ENCODE assay signal across 20 cellular contexts in genomic region chr11:2889399-2890273, GRCh38. TPM values are rescaled to one million over a fixed set of nuclear protein-coding genes. Genes with fewer than 3 reads are reported as not detected.
DNase-seq lines count a peak whose midpoint lies in the region; ATAC-seq, FAIRE-seq and TF ChIP-seq lines count a peak whose summit lies in the region.
"Had no signal": no experiment of that assay in that cellular context is flagged by ENCODE, and none has a peak within 500 bp of the region (broad histone marks: within the 10 kb centered on the region; RNA-seq: fewer than 3 reads in every experiment).

No MANE protein-coding gene starts in this region.

- peaks cover 0 to 1% of the 10 kb centered on the region in 2 donors for H3K36me3 Mint-ChIP-seq in CD4-positive, alpha-beta memory T cell
- H3K36me3 Mint-ChIP-seq: natural killer cell had no signal

- peaks cover 4 to 50% (median 31%) of the 10 kb centered on the region in 4 donors for H3K4me1 Mint-ChIP-seq in CD4-positive, alpha-beta memory T cell

- FAIRE-seq in K562 (lab: Jason Lieb, UNC), result no peak
- FAIRE-seq: bronchial epithelial cell, GM12878, pancreas had no signal

- peaks cover 0 to 1% (median 0%) of the 10 kb centered on the region in 8 donors for H3K9me3 Mint-ChIP-seq in CD4-positive, alpha-beta memory T cell
- H3K9me3 Mint-ChIP-seq: activated T-cell treated with anti-CD3 and anti-CD28 coated beads, Interleukin-2, amount 50 U/mL, for 4 hours; effector memory CD8-positive, alpha-beta T cell; natural killer cell had no signal

- H3K27ac Mint-ChIP-seq in CD4-positive, alpha-beta memory T cell, result peak overlapping the region in 6 of 7 donors; percentile 15 to 89 (median 31)
- H3K27ac Mint-ChIP-seq: natural killer cell had no signal

- H3K4me2 ChIP-seq in K562 (ENCODE audit: insufficient read depth, low read length) (no peak overlapping the region), neuronal stem cell (ENCODE audit: insufficient read depth, low read length, poor library complexity, severe bottlenecking) (no peak overlapping the region)
- H3K4me2 ChIP-seq: hepatocyte had no signal

- peaks cover 42% of the 10 kb centered on the region for H3K4me1 ChIP-seq in CD4-positive, alpha-beta memory T cell (ENCODE audit: insufficient read depth, low read length)
- peaks cover 37 to 73% of the 10 kb centered on the region in 2 experiments for H3K4me1 ChIP-seq in K562 (replicated peaks in 1 of 2; ENCODE audit: control insufficient read depth in 2 of 2, insufficient read depth in 2 of 2, low read length in 2 of 2)
- H3K4me1 ChIP-seq in neuronal stem cell (ENCODE audit: control insufficient read depth in 2 of 2, insufficient read depth in 1 of 2, low read depth in 1 of 2, low read length in 2 of 2), result peaks cover 25 to 33% of the 10 kb centered on the region in 2 donors
- H3K4me1 ChIP-seq in tibial nerve, result peaks cover 0 to 56% (median 25%) of the 10 kb centered on the region in 4 donors

- H3K4ac ChIP-seq in neuronal stem cell (ENCODE audit: low read length), result peak overlapping the region; percentile 97

- CTCF ChIA-PET in CD4-positive, alpha-beta memory T cell (lab: Charles Lee; ENCODE audit: partially characterized antibody), result interaction anchor here (0.9 to 12.7 kb wide), 13 partner anchors 9 to 458 kb away, joined by 3 to 303 read pairs (median 6); partner anchors contain the start of gene PHLDA2
- CTCF ChIA-PET in K562 (lab: Yijun Ruan, JAX; ENCODE audit: low intra/inter-chr PET ratio), result interaction anchor here (10.6 kb wide), 1 partner anchor 356 kb away, joined by 228 read pairs; no protein-coding TSS in a partner anchor

- POLR2A ChIA-PET in CD4-positive, alpha-beta memory T cell (lab: Charles Lee; ENCODE audit: partially characterized antibody), result interaction anchor here (2.7 kb wide), 1 partner anchor 357 kb away, joined by 17 read pairs; no protein-coding TSS in a partner anchor
- POLR2A ChIA-PET in K562 (lab: Yijun Ruan, JAX), result interaction anchor here (0.6 to 1.4 kb wide), 9 partner anchors 10 to 379 kb away, joined by 3 to 6 read pairs (median 3); partner anchors contain the start of genes KCNQ1OT1 and PHLDA2

- no peak for TF ChIP-seq RAD21 in K562 (CRISPR knock-in tag; conservative IDR thresholded peaks at IDR 0.05 in 1 of 2, IDR thresholded peaks at IDR 0.05 in 1 of 2)

- H3K18ac ChIP-seq in neuronal stem cell (ENCODE audit: low read length), result no peak overlapping the region

- H3K4me3 Mint-ChIP-seq in CD4-positive, alpha-beta memory T cell, result no peak overlapping the region
- H3K4me3 Mint-ChIP-seq: activated T-cell treated with anti-CD3 and anti-CD28 coated beads, Interleukin-2, amount 50 U/mL, for 4 hours; effector memory CD8-positive, alpha-beta T cell; natural killer cell had no signal

- H3K14ac ChIP-seq in neuronal stem cell (ENCODE audit: low read length), result no peak overlapping the region

- no peaks in the 10 kb centered on the region for H4K20me1 ChIP-seq in K562 (replicated peaks; ENCODE audit: control insufficient read depth, insufficient read depth, low read length)

- H3K36me3 ChIP-seq in CD4-positive, alpha-beta memory T cell (ENCODE audit: insufficient read depth, low read length), result no peaks in the 10 kb centered on the region
- no peaks in the 10 kb centered on the region for H3K36me3 ChIP-seq in K562 (ENCODE audit: control insufficient read depth, insufficient read depth, low read length)
- no peaks in the 10 kb centered on the region for H3K36me3 ChIP-seq in neuronal stem cell (replicated peaks in 1 of 2; ENCODE audit: control insufficient read depth in 2 of 2, insufficient read depth in 2 of 2, low read length in 2 of 2)
- H3K36me3 ChIP-seq in tibial nerve, result no peaks in the 10 kb centered on the region
- H3K36me3 ChIP-seq: pancreas had no signal

- peak overlapping the region; percentile 82 for H2BK120ac ChIP-seq in neuronal stem cell (ENCODE audit: low read depth, low read length)

- H3K4me3 ChIP-seq in CD4-positive, alpha-beta memory T cell (ENCODE audit: low read length in 2 of 2), result no peak overlapping the region
- H3K4me3 ChIP-seq in K562 (no peak overlapping the region), neuronal stem cell (ENCODE audit: low read length in 2 of 2) (no peak overlapping the region), tibial nerve (no peak overlapping the region)
- H3K4me3 ChIP-seq: coronary artery, GM12878, hepatocyte, pancreas had no signal

- H3K27ac ChIP-seq in C4-2B (peak overlapping the region; percentile 87), K562 (ENCODE audit: extremely low read depth, low read depth, low read length) (no peak overlapping the region), neuronal stem cell (replicated peaks; ENCODE audit: low read length) (no peak overlapping the region), tibial nerve (peak overlapping the region in 2 of 4 donors; percentile 5 to 79)
- H3K27ac ChIP-seq in CD4-positive, alpha-beta memory T cell (ENCODE audit: low read depth, low read length), result no peak overlapping the region
- H3K27ac ChIP-seq: coronary artery, foreskin keratinocyte had no signal

- no peak for TF ChIP-seq EP300 in K562 (IDR thresholded peaks at IDR 0.05; ENCODE audit: low read length)
- TF ChIP-seq EP300 in tibial nerve (IDR thresholded peaks at IDR 0.05), result no peak

- H3K79me2 ChIP-seq in K562 (ENCODE audit: control insufficient read depth, insufficient read depth, low read length), result no peaks in the 10 kb centered on the region

- H2AFZ ChIP-seq in K562 (ENCODE audit: low read depth, low read length) (peak overlapping the region; percentile 12), neuronal stem cell (ENCODE audit: low read length) (no peak overlapping the region)
- H2AFZ ChIP-seq: hepatocyte had no signal

- no peaks in the 10 kb centered on the region for H3K9me3 ChIP-seq in CD4-positive, alpha-beta memory T cell (ENCODE audit: control insufficient read depth in 1 of 2, low read length in 2 of 2)
- H3K9me3 ChIP-seq in K562 (replicated peaks; ENCODE audit: control insufficient read depth, insufficient read depth, low read depth, low read length) (no peaks in the 10 kb centered on the region), neuronal stem cell (replicated peaks in 1 of 2; ENCODE audit: control insufficient read depth in 2 of 2, insufficient read depth in 1 of 2, low read depth in 1 of 2, low read length in 2 of 2) (no peaks in the 10 kb centered on the region), tibial nerve (no peaks in the 10 kb centered on the region)
- H3K9me3 ChIP-seq: pancreas had no signal

- H4K8ac ChIP-seq in neuronal stem cell (ENCODE audit: low read depth, low read length), result no peak overlapping the region

- no peaks in the 10 kb centered on the region for H3K9me1 ChIP-seq in K562 (ENCODE audit: control insufficient read depth, insufficient read depth, low read length)

- H3K9ac ChIP-seq in K562 (ENCODE audit: insufficient read depth in 1 of 2, low read depth in 2 of 2, low read length in 2 of 2) (peak overlapping the region; percentile 55 to 84; a peak in 2 of 4 replicates), neuronal stem cell (ENCODE audit: low read depth, low read length, poor library complexity) (peak overlapping the region; percentile 37)

- TF ChIP-seq POLR2A in K562 (conservative IDR thresholded peaks at IDR 0.05) (no peak), tibial nerve (IDR thresholded peaks at IDR 0.05) (no peak)

- H2BK12ac ChIP-seq in neuronal stem cell (ENCODE audit: low read length), result peak overlapping the region; percentile 92

- peak overlapping the region; percentile 100 for H2BK15ac ChIP-seq in neuronal stem cell (ENCODE audit: low read length)

- peak overlapping the region; percentile 88 for H2BK5ac ChIP-seq in neuronal stem cell (ENCODE audit: low read length)

- H4K91ac ChIP-seq in neuronal stem cell (ENCODE audit: low read depth, low read length, poor library complexity), result peak overlapping the region; percentile 94

- TF ChIP-seq CTCF in C4-2B (conservative IDR thresholded peaks at IDR 0.05) (no peak), K562 (IDR thresholded peaks at IDR 0.05 in 2 of 3, conservative IDR thresholded peaks at IDR 0.05 in 1 of 3; ENCODE audit: insufficient read depth in 2 of 3, low read depth in 1 of 3, low read length in 3 of 3) (no peak), tibial nerve (IDR thresholded peaks at IDR 0.05) (no peak)

- no peak for ATAC-seq in K562
- ATAC-seq: activated T-cell treated with anti-CD3 and anti-CD28 coated beads, Interleukin-2, amount 50 U/mL, for 4 hours; effector memory CD8-positive, alpha-beta T cell; GM12878; natural killer cell had no signal

- H3K23ac ChIP-seq in neuronal stem cell (ENCODE audit: low read depth, low read length, poor library complexity), result peak overlapping the region; percentile 17

- BruUV-seq in K562 (replicated peaks; lab: Mats Ljungman, UMichigan), result no TSS peak

- WGBS in K562 (ENCODE audit: insufficient coverage, low coverage, missing lambda C conversion rate), result 72% methylated on average over 16 of the region's 16 CpGs
- no CpG with 5 or more reads among the region's 16 CpGs for WGBS in neuronal stem cell (ENCODE audit: extremely low coverage in 2 of 2, insufficient read length in 2 of 2, insufficient replicate concordance in 1 of 2), 2 donors
- WGBS in tibial nerve, 2 donors, result 88 to 90% methylated on average over 11 to 16 of the region's 16 CpGs

- in situ Hi-C loops in K562 (cut with MboI), result loop anchor here (5.0 kb wide), 1 partner anchor 357 kb away; no protein-coding TSS in a partner anchor

- no peaks in the 10 kb centered on the region for H3K27me3 Mint-ChIP-seq in CD4-positive, alpha-beta memory T cell
- H3K27me3 Mint-ChIP-seq: effector memory CD8-positive, alpha-beta T cell had no signal

- H3K27me3 ChIP-seq in CD4-positive, alpha-beta memory T cell (ENCODE audit: insufficient read depth, low read length), result no peaks in the 10 kb centered on the region
- H3K27me3 ChIP-seq in K562 (ENCODE audit: control insufficient read depth in 2 of 2, insufficient read depth in 2 of 2, low read length in 2 of 2) (no peaks in the 10 kb centered on the region), neuronal stem cell (ENCODE audit: control insufficient read depth in 3 of 3, insufficient read depth in 3 of 3, low read depth in 1 of 3, low read length in 3 of 3) (peaks cover 0 to 9% (median 2%) of the 10 kb centered on the region in 3 experiments), tibial nerve (no peaks in the 10 kb centered on the region)
- H3K27me3 ChIP-seq: hepatocyte, pancreas had no signal

- DNase-seq in CD4-positive, alpha-beta memory T cell, result no peak
- DNase-seq in K562 (ENCODE audit: extremely low read depth in 1 of 4, low spot score in 3 of 4), result no peak
- no peak for DNase-seq in neuronal stem cell (ENCODE audit: low spot score)
- no peak for DNase-seq in central memory CD4-positive, alpha-beta T cell
- DNase-seq in NCI-H2081 (lab: John Stamatoyannopoulos, UW), result no peak
- no peak for DNase-seq in tibial nerve (ENCODE audit: low spot score in 2 of 2)
- DNase-seq: activated T-cell treated with anti-CD3 and anti-CD28 coated beads, Interleukin-2, amount 50 U/mL, for 4 hours; DMS79 treated with DMSO at 0.1 percent for 48 hours; effector memory CD8-positive, alpha-beta T cell; foreskin keratinocyte; natural killer cell; SHP77 treated with DMSO at 0.1 percent for 48 hours; stimulated activated naive CD4-positive, alpha-beta T cell treated with Interleukin-2 at 50 U/mL for 16 hours; SW 1271 had no signal

- intact Hi-C loops in CD4-positive, alpha-beta memory T cell (cut with micrococcal nuclease), result loop anchor here (2.0 to 5.0 kb wide), 4 partner anchors 103 to 587 kb away; partner anchors contain the start of genes C11orf21, NAP1L4 and TSPAN32
- intact Hi-C loops in K562 (cut with micrococcal nuclease), result loop anchor here (2.0 to 10.0 kb wide), 6 partner anchors 192 to 585 kb away; partner anchors contain the start of genes C11orf21, KCNQ1OT1 and TSPAN32

- H2AK5ac ChIP-seq in neuronal stem cell (ENCODE audit: low read depth, low read length), result peak overlapping the region; percentile 99

- peaks cover 7% of the 10 kb centered on the region for H3K79me1 ChIP-seq in neuronal stem cell (ENCODE audit: low read depth, low read length)

RNA-seq across cellular contexts. Expression of gene CDKN1C, which starts 4.1 kb away (rescaled TPM):
- total RNA-seq in CD4-positive, alpha-beta memory T cell, result 1 to 10 TPM; 4.9 to 6.1 TPM
- under 1 TPM; 0.10 to 0.73 TPM for polyA plus RNA-seq in CD4-positive, alpha-beta memory T cell
- 7.1 and 13.9 TPM in 2 replicates for total RNA-seq in K562 (2011; cell fraction: chromatin; rRNA removed; ENCODE audit: low replicate concordance)
- total RNA-seq in K562 (2011; cell fraction: nucleolus; rRNA removed), result 20.5 and 24.5 TPM in 2 replicates
- 10.9 and 11.1 TPM in 2 replicates for total RNA-seq in K562 (2011; cell fraction: nucleoplasm; rRNA removed)
- total RNA-seq in K562 (2014; rRNA removed) (19.2 and 23.5 TPM in 2 replicates), K562 (2014; rRNA removed; fragmentation: Illumina TruSeq; extraction: Trizol) (3.5 and 4.0 TPM in 2 replicates), K562 (2015; rRNA removed; fragmentation: Illumina TruSeq; extraction: Trizol) (2.8 and 3.5 TPM in 2 replicates), K562 (2021) (21.1 and 21.9 TPM in 2 replicates), tibial nerve (100 to 1,000 TPM; 128 to 330 (median 260) TPM)
- polyA plus RNA-seq in K562 (2011; rRNA removed) (9.2 and 17.4 TPM in 2 replicates), K562 (2014; fragmentation: Illumina TruSeq; extraction: Trizol) (3.9 and 5.2 TPM in 2 replicates), K562 (2014; fragmentation: Nextera tagmentation; extraction: Ambion mirVana) (10 to 100 TPM in 1 of 2 experiments, 1 to 10 TPM in 1; 9.3 to 18.7 TPM), K562 (2014; rRNA removed) (11.0 and 13.0 TPM in 2 replicates)
- polyA plus RNA-seq in K562 (2011; cell fraction: cytosol; rRNA removed), result 12.9 and 29.1 TPM in 2 replicates
- 25.4 and 25.7 TPM in 2 replicates for polyA plus RNA-seq in K562 (2011; cell fraction: nucleus; rRNA removed)
- 10.9 and 13.2 TPM in 2 replicates for polyA plus RNA-seq in K562 (2012)
- polyA minus RNA-seq in K562 (2011; rRNA and poly(A)+ RNA removed), result 4.8 and 6.4 TPM in 2 replicates
- 11.8 and 22.5 TPM in 2 replicates for polyA minus RNA-seq in K562 (2011; cell fraction: cytosol; rRNA and poly(A)+ RNA removed)
- polyA minus RNA-seq in K562 (2011; cell fraction: nucleus; rRNA and poly(A)+ RNA removed), result 7.5 and 8.9 TPM in 2 replicates
- 45.4 TPM for polyA plus RNA-seq in neuronal stem cell (2013, experiment 1 of 2)
- 48.3 TPM for polyA plus RNA-seq in neuronal stem cell (2013, experiment 2 of 2)

RNA-seq across cellular contexts. Expression of gene PHLDA2, which starts 39.6 kb away (rescaled TPM):
- total RNA-seq in CD4-positive, alpha-beta memory T cell, result 1 to 10 TPM; 1.1 TPM
- 1 to 10 TPM in 1 of 2 donors, under 1 TPM in 1; 0.58 to 1.9 TPM for polyA plus RNA-seq in CD4-positive, alpha-beta memory T cell
- 3.2 and 7.8 TPM in 2 replicates for total RNA-seq in K562 (2011; cell fraction: chromatin; rRNA removed; ENCODE audit: low replicate concordance)
- 13.6 and 14.7 TPM in 2 replicates for total RNA-seq in K562 (2011; cell fraction: nucleolus; rRNA removed)
- 5.4 and 5.7 TPM in 2 replicates for total RNA-seq in K562 (2011; cell fraction: nucleoplasm; rRNA removed)
- total RNA-seq in K562 (2014; rRNA removed) (14.8 and 26.2 TPM in 2 replicates), K562 (2014; rRNA removed; fragmentation: Illumina TruSeq; extraction: Trizol) (0.70 and 0.76 TPM in 2 replicates), K562 (2015; rRNA removed; fragmentation: Illumina TruSeq; extraction: Trizol) (5.7 and 6.3 TPM in 2 replicates), K562 (2021) (42.4 and 43.2 TPM in 2 replicates), tibial nerve (1 to 10 TPM; 3.3 to 6.1 (median 5.1) TPM)
- polyA plus RNA-seq in K562 (2011; rRNA removed) (4.7 and 4.9 TPM in 2 replicates), K562 (2014; fragmentation: Illumina TruSeq; extraction: Trizol) (4.0 and 24.8 TPM in 2 replicates), K562 (2014; fragmentation: Nextera tagmentation; extraction: Ambion mirVana) (under 1 TPM; 0.43 to 0.87 TPM), K562 (2014; rRNA removed) (33.6 and 37.8 TPM in 2 replicates)
- polyA plus RNA-seq in K562 (2011; cell fraction: cytosol; rRNA removed), result 19.3 and 101 TPM in 2 replicates
- polyA plus RNA-seq in K562 (2011; cell fraction: nucleus; rRNA removed), result 10.5 and 21.0 TPM in 2 replicates
- 26.8 and 31.0 TPM in 2 replicates for polyA plus RNA-seq in K562 (2012)
- 0.84 and 1.1 TPM in 2 replicates for polyA minus RNA-seq in K562 (2011; rRNA and poly(A)+ RNA removed)
- 14.8 and 27.2 TPM in 2 replicates for polyA minus RNA-seq in K562 (2011; cell fraction: cytosol; rRNA and poly(A)+ RNA removed)
- 11.8 and 14.1 TPM in 2 replicates for polyA minus RNA-seq in K562 (2011; cell fraction: nucleus; rRNA and poly(A)+ RNA removed)
- polyA plus RNA-seq in neuronal stem cell (2013, experiment 1 of 2), result 6.3 TPM
- 6.8 TPM for polyA plus RNA-seq in neuronal stem cell (2013, experiment 2 of 2)

Comparison
In these comparisons a context has a peak if more than half of its experiments do, and no peak if none do; other contexts are left out.
1. RNA of gene CDKN1C, which starts 4.1 kb away (total RNA-seq): 128 to 330 TPM in tibial nerve; 2.8 to 24.5 TPM in K562 and 4.9 to 6.1 TPM in CD4-positive, alpha-beta memory T cell; every median in the first group is over 4 times any median in the second.